Comparison of ENCODE assay signal across 1 cellular context in the genomic region with DNA sequence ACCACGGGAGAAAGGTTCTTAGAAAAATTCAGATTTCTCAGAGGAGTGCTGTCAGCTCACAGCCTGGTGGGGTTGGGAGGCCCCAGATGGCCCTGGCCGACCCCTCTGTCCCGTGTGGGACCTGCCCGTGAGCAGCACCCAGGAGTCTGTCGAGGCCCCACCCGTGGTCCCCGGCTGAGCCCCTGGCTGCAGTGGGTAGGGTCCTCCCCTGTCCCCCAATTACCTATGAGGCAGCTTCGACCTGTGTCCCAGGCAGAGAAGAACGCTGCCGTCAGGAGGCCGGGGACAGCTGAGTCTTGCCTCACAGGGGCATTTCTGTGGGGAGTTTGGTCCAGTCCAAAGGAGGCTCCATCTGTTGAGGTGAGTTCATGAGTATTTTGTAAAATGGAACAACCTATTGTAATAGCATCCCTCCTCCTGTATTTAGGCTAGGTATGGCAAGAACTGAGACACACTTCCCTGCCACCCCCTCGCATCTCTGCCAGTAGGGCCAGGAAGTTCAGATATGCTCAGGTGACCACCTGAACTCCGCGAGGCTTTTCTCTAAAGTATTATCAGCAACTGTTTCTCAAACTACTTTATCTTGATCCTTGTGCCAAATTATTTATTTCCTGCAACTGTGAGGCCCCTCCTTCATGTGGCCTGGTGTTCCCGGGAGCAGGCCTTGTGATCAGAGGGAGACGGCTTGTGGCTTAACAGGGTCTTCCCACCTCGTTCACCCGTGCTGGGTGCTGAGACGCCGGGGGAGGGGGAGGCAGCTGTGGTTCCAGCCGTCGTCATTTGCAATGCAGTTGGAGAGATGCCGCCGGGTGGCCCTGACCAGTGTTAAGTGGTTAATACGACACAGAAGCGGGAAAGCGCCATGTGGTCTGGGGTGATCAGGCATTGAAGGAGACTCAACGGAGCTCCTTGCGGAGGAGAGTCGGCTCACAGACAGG.
TF ChIP-seq lines count a peak whose summit lies in the region.

No MANE protein-coding gene starts in this region.

TF ChIP-seq in SK-N-SH treated with all-trans-retinoic acid at 6 μM for 48 hours, 23 proteins besides CTCF, POLR2A, EP300 and RAD21:
- no peak for TF ChIP-seq ARNTL (CRISPR knock-in tag; IDR thresholded peaks at IDR 0.05; ENCODE audit: borderline replicate concordance, low read depth)
- no peak for TF ChIP-seq TOX (CRISPR knock-in tag; IDR thresholded peaks at IDR 0.05; ENCODE audit: borderline replicate concordance)
- TF ChIP-seq OSR1 (CRISPR knock-in tag; IDR thresholded peaks at IDR 0.05): no peak
- no peak for TF ChIP-seq ESRRG (CRISPR knock-in tag; IDR thresholded peaks at IDR 0.05)
- no peak for TF ChIP-seq ZNF70 (CRISPR knock-in tag; IDR thresholded peaks at IDR 0.05)
- TF ChIP-seq ZNF565 (CRISPR knock-in tag; conservative IDR thresholded peaks at IDR 0.05; ENCODE audit: low read depth): no peak
- no peak for TF ChIP-seq PPARA (CRISPR knock-in tag; IDR thresholded peaks at IDR 0.05; ENCODE audit: borderline replicate concordance)
- TF ChIP-seq ZC3H10 (CRISPR knock-in tag; IDR thresholded peaks at IDR 0.05): no peak
- TF ChIP-seq ZFP3 (CRISPR knock-in tag; IDR thresholded peaks at IDR 0.05): no peak
